Comparison of ENCODE assay signal across 18 cellular contexts in the genomic region with DNA sequence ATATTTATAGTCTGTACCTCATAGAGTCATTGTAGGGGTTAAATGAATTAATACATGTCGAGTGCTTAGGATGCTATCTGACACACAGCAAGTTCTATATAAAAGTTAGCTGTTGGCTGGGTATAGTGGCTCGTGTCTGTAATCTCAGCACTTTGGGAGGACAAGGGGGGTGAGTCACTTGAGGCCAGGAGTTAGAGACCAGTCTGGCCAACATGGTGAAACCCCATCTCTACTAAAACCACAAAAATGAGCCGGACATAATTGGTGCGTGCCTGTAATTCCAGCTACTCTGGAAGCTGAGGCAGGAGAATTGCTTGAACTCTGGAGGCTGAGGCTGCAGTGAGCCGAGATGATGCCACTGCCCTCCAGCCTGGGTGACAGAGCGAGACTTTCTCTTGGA.
DNase-seq lines count a peak whose midpoint lies in the region; ATAC-seq and TF ChIP-seq lines count a peak whose summit lies in the region.
"Had no signal": no experiment of that assay in that cellular context is flagged by ENCODE, and none has a peak within 500 bp of the region (broad histone marks: within the 10 kb centered on the region; RNA-seq: fewer than 3 reads in every experiment).

No MANE protein-coding gene starts in this region.

- no peaks in the 10 kb centered on the region for H3K27me3 ChIP-seq in MG63
- no peaks in the 10 kb centered on the region for H3K27me3 ChIP-seq in osteoblast (ENCODE audit: insufficient read depth, low read length)
- H3K27me3 ChIP-seq: gastrocnemius medialis, tibial nerve had no signal

- H3K4me1 ChIP-seq in osteoblast (ENCODE audit: insufficient read depth, low read length): peaks cover 24% of the 10 kb centered on the region
- H3K4me1 ChIP-seq: gastrocnemius medialis, psoas muscle, tibial nerve had no signal

- H3K4me3 ChIP-seq in MG63: no peak overlapping the region
- no peak overlapping the region for H3K4me3 ChIP-seq in choroid plexus epithelial cell (ENCODE audit: low read depth, low read length)
- peak overlapping the region; percentile 40 for H3K4me3 ChIP-seq in osteoblast (ENCODE audit: insufficient read depth, low read length)
- H3K4me3 ChIP-seq: gastrocnemius medialis, psoas muscle, tibial nerve had no signal

- peak overlapping the region; percentile 61 for H3K27ac ChIP-seq in osteoblast (ENCODE audit: low read depth, low read length)
- H3K27ac ChIP-seq: C4-2B, gastrocnemius medialis, psoas muscle, tibial nerve had no signal

- in situ Hi-C loops in Caki2 (cut with HindIII; ENCODE audit: low pct_unique_long_range_greater_than_20kb, low sequenced_read_pairs): no loop called here

- no peaks in the 10 kb centered on the region for H3K79me2 ChIP-seq in osteoblast (ENCODE audit: insufficient read depth, low read length)

- H2AFZ ChIP-seq in osteoblast (ENCODE audit: low read length): peak overlapping the region; percentile 39

- ATAC-seq in GM18858 (IDR thresholded peaks at IDR 0.05; ENCODE audit: unreplicated experiment): no peak
- ATAC-seq: activated T-cell treated with anti-CD3 and anti-CD28 coated beads, Interleukin-2, amount 50 U/mL, for 72 hours; gastrocnemius medialis had no signal

- DNase-seq in Caki2 (ENCODE audit: low read depth) (peak; percentile 69), MG63 (peak; percentile 81), choroid plexus epithelial cell (ENCODE audit: low read depth) (peak; percentile 67), osteoblast (ENCODE audit: insufficient read length, low spot score, missing footprints) (no peak), NCI-H1048 (lab: John Stamatoyannopoulos, UW) (no peak), GF-D8 (lab: John Stamatoyannopoulos, UW) (no peak), nucleus accumbens (lab: John Stamatoyannopoulos, UW) (no peak)
- DNase-seq: activated CD4-positive, alpha-beta T cell treated with anti-CD3 and anti-CD28 coated beads for 48 hours; activated T-cell treated with anti-CD3 and anti-CD28 coated beads, Interleukin-2, amount 50 U/mL, for 72 hours; gastrocnemius medialis; kidney; NCI-H2029 treated with DMSO at 0.1 percent for 48 hours; NCI-H774; psoas muscle; T-helper 9 cell had no signal

- H3K9me3 ChIP-seq in MG63: no peaks in the 10 kb centered on the region
- H3K9me3 ChIP-seq in osteoblast (ENCODE audit: low read depth, low read length): no peaks in the 10 kb centered on the region
- H3K9me3 ChIP-seq: gastrocnemius medialis, psoas muscle, tibial nerve had no signal

- H4K20me1 ChIP-seq in osteoblast (ENCODE audit: insufficient read depth, low read length): no peaks in the 10 kb centered on the region

- H3K36me3 ChIP-seq in MG63: no peaks in the 10 kb centered on the region
- H3K36me3 ChIP-seq in osteoblast (ENCODE audit: insufficient read depth, low read length): no peaks in the 10 kb centered on the region
- H3K36me3 ChIP-seq: gastrocnemius medialis, tibial nerve had no signal

- H3K4me2 ChIP-seq in osteoblast (ENCODE audit: insufficient read depth, low read length): peak overlapping the region; percentile 71

- TF ChIP-seq CTCF in choroid plexus epithelial cell (conservative IDR thresholded peaks at IDR 0.05; ENCODE audit: low read depth, low read length) (no peak), osteoblast (IDR thresholded peaks at IDR 0.05; ENCODE audit: extremely low read depth, low read depth, low read length) (no peak)

Comparison
In these comparisons a context has a peak if more than half of its experiments do, and no peak if none do; other contexts are left out.
1. DNase-seq: peak in Caki2 (single experiment), MG63 (single experiment) and choroid plexus epithelial cell (single experiment); none in osteoblast (single experiment), NCI-H1048 (single experiment), GF-D8 (single experiment) and nucleus accumbens (0 of 56).